ENCODE assay signal across 10 cellular contexts in the genomic region with DNA sequence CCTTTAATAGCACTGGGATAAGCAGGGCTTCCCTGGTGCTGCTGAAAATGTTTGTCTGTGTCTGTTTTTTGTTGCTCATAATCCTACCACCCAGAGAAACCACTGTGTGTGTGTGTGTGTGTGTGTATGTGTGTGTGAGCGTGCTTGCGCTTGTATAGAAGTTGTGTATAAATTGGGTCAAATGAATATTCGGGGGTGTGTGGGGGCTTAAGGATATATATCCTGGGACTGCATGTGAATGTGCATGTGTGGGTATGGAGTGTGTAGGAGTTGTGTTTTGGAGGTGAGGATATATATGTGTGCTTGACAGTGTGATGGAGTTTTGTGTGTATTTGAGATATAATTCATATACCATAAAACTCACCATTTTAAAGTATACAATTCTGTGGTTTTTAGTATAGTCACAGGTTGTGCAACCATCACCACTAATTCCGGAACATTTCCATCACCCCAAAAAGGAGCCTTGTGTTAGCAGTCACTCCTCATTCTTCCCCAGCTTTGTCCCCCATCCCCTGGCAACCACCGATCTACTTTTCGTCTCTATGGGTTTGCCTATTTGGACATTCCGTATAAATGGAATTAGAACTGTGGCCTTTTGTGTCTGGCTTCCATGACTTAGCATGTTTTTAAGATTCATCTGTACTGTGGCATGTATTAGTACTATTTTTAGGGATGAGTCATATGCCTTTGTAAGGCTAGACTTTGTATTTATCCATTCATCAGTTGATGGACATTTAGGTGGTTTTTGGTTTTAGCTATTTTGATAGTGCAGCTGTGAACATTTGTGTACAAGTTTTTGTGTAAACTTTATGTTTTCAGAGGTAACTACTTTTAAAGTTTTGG. TPM values are rescaled to one million over a fixed set of nuclear protein-coding genes. Genes with fewer than 3 reads are reported as not detected.
DNase-seq lines count a peak whose midpoint lies in the region; ATAC-seq and TF ChIP-seq lines count a peak whose summit lies in the region.
"Had no signal": no experiment of that assay in that cellular context is flagged by ENCODE, and none has a peak within 500 bp of the region (broad histone marks: within the 10 kb centered on the region; RNA-seq: fewer than 3 reads in every experiment).

No MANE protein-coding gene starts in this region.

- H3K9me3 ChIP-seq in skeletal muscle tissue (ENCODE audit: control insufficient read depth in 3 of 3, low read length in 3 of 3): no peaks in the 10 kb centered on the region
- H3K9me3 ChIP-seq: neutrophil had no signal

- H3K4me3 ChIP-seq in GM12865 (ENCODE audit: low read depth, low read length): no peak overlapping the region
- H3K4me3 ChIP-seq in foreskin fibroblast (ENCODE audit: low read depth in 1 of 2, low read length in 2 of 2): no peak overlapping the region
- H3K4me3 ChIP-seq in skeletal muscle tissue (ENCODE audit: low read length in 3 of 3): no peak overlapping the region

- ATAC-seq in GM18858 (IDR thresholded peaks at IDR 0.05; ENCODE audit: unreplicated experiment): no peak

- H3K4me1 ChIP-seq in skeletal muscle tissue (ENCODE audit: control insufficient read depth in 3 of 3, insufficient read depth in 3 of 3, low read length in 3 of 3): peaks cover 19 to 37% (median 20%) of the 10 kb centered on the region in 3 donors

- DNase-seq in GM12865 (ENCODE audit: low read depth) (peak; percentile 29), SIG-M5 treated with dmso at 0.1 percent for 504 hours (lab: John Stamatoyannopoulos, UW; ENCODE audit: unreplicated experiment) (peak; percentile 93), foreskin fibroblast (peak; percentile 37 to 68), RKO (ENCODE audit: low spot score) (no peak), T1000 (lab: John Stamatoyannopoulos, UW) (no peak), NCI-H2171 treated with DMSO at 0.1 percent for 48 hours (lab: John Stamatoyannopoulos, UW) (no peak)
- DNase-seq: GF-D8 had no signal

- peak overlapping the region; percentile 37 for H3K27ac ChIP-seq in skeletal muscle tissue (ENCODE audit: low read depth, low read length)
- H3K27ac ChIP-seq: neutrophil had no signal

- no peaks in the 10 kb centered on the region for H3K36me3 ChIP-seq in skeletal muscle tissue (ENCODE audit: control insufficient read depth in 3 of 3, insufficient read depth in 3 of 3, low read length in 3 of 3)
- H3K36me3 ChIP-seq: neutrophil had no signal

- H3K9ac ChIP-seq in skeletal muscle tissue (ENCODE audit: low read depth in 1 of 3, low read length in 3 of 3): no peak overlapping the region

- H3K27me3 ChIP-seq in skeletal muscle tissue (ENCODE audit: control insufficient read depth in 3 of 3, insufficient read depth in 3 of 3, low read length in 3 of 3): no peaks in the 10 kb centered on the region
- H3K27me3 ChIP-seq: neutrophil had no signal

- TF ChIP-seq CTCF in GM12865 (IDR thresholded peaks at IDR 0.05; ENCODE audit: insufficient read depth, low read depth, low read length, missing control alignments) (no peak), foreskin fibroblast (IDR thresholded peaks at IDR 0.05; ENCODE audit: low read depth, low read length) (no peak)

RNA-seq across cellular contexts. Expression of a gene that starts 25.6 kb away (rescaled TPM):
- total RNA-seq in skeletal muscle tissue: 14.1 TPM

RNA-seq across cellular contexts. Expression of a gene that starts 49.4 kb away (rescaled TPM):
- 5.2 TPM for total RNA-seq in skeletal muscle tissue

RNA-seq across cellular contexts. Expression of a gene that starts 56.4 kb away (rescaled TPM):
- 6.3 TPM for total RNA-seq in skeletal muscle tissue

Comparison
In these comparisons a context has a peak if more than half of its experiments do, and no peak if none do; other contexts are left out.
1. DNase-seq: peak in GM12865 (single experiment), SIG-M5 treated with dmso at 0.1 percent for 504 hours (single experiment) and foreskin fibroblast (2 of 2); none in RKO (single experiment), T1000 (single experiment) and NCI-H2171 treated with DMSO at 0.1 percent for 48 hours (single experiment).